17 cellular contexts compared by ENCODE assay signal in genomic region chr7:159209429-159209828, GRCh38.
DNase-seq lines count a peak whose midpoint lies in the region; ATAC-seq and TF ChIP-seq lines count a peak whose summit lies in the region.
"Had no signal": no experiment of that assay in that cellular context is flagged by ENCODE, and none has a peak within 500 bp of the region (broad histone marks: within the 10 kb centered on the region; RNA-seq: fewer than 3 reads in every experiment).

No MANE protein-coding gene starts in this region.

- no peak overlapping the region for H3K27ac Mint-ChIP-seq in T-helper 17 cell
- H3K27ac Mint-ChIP-seq in effector memory CD8-positive, alpha-beta T cell = no peak overlapping the region
- H3K27ac Mint-ChIP-seq in Calu3 (ENCODE audit: unreplicated experiment) = no peak overlapping the region
- H3K27ac Mint-ChIP-seq: H9 had no signal

- no peak overlapping the region for H3K4me2 ChIP-seq in smooth muscle cell

- H3K27ac ChIP-seq in smooth muscle cell (ENCODE audit: low read depth) = no peak overlapping the region
- H3K27ac ChIP-seq: RWPE1 had no signal

- H3K4me1 Mint-ChIP-seq in T-helper 17 cell (peaks cover 7% of the 10 kb centered on the region), Calu3 (ENCODE audit: low read depth, unreplicated experiment) (no peaks in the 10 kb centered on the region)
- peaks cover 6 to 13% of the 10 kb centered on the region in 2 donors for H3K4me1 Mint-ChIP-seq in effector memory CD8-positive, alpha-beta T cell (ENCODE audit: low read depth in 2 of 2)
- H3K4me1 Mint-ChIP-seq: H9 had no signal

- H3K36me3 ChIP-seq in smooth muscle cell (ENCODE audit: low read depth) = no peaks in the 10 kb centered on the region

- H3K4me3 Mint-ChIP-seq in T-helper 17 cell = no peak overlapping the region
- no peak overlapping the region for H3K4me3 Mint-ChIP-seq in effector memory CD8-positive, alpha-beta T cell
- H3K4me3 Mint-ChIP-seq in Calu3 (ENCODE audit: low read depth, unreplicated experiment) = no peak overlapping the region
- H3K4me3 Mint-ChIP-seq: H9 had no signal

- no peaks in the 10 kb centered on the region for H4K20me1 ChIP-seq in smooth muscle cell (ENCODE audit: low read depth)

- no peaks in the 10 kb centered on the region for H3K27me3 ChIP-seq in smooth muscle cell (ENCODE audit: low read depth)

- DNase-seq in CMK (ENCODE audit: low read depth) (peak; percentile 31), T-helper 17 cell (no peak), NOMO-1 (lab: John Stamatoyannopoulos, UW; ENCODE audit: unreplicated experiment in 2 of 2) (no peak), Calu3 (no peak), smooth muscle cell (lab: John Stamatoyannopoulos, UW; ENCODE audit: unreplicated experiment) (no peak)
- DNase-seq in effector memory CD8-positive, alpha-beta T cell = peak in 2 of 3 experiments; percentile 9 to 29
- no peak for DNase-seq in stimulated activated naive CD8-positive, alpha-beta T cell treated with anti-CD3 and anti-CD28 coated beads, Interleukin-15, Interleukin-2, amounts not matched to agents 100 U/mL and 50 U/mL, for 24 hours
- DNase-seq: DMS 273 treated with DMSO at 0.1 percent for 48 hours, H9, IMR-90, NCI-H1105 treated with DMSO at 0.1 percent for 48 hours, NCI-H1930, NCI-H2171, NCI-H748 treated with DMSO at 0.1 percent for 48 hours, PC-3 had no signal

- H3K36me3 Mint-ChIP-seq in T-helper 17 cell (ENCODE audit: low read depth) (peaks cover 3% of the 10 kb centered on the region), Calu3 (ENCODE audit: insufficient read depth, unreplicated experiment) (no peaks in the 10 kb centered on the region)
- H3K36me3 Mint-ChIP-seq in effector memory CD8-positive, alpha-beta T cell (ENCODE audit: insufficient read depth) = no peaks in the 10 kb centered on the region
- H3K36me3 Mint-ChIP-seq: CD8-positive, alpha-beta memory T cell had no signal

- no peak for TF ChIP-seq CTCF in Calu3 (IDR thresholded peaks at IDR 0.05; ENCODE audit: unreplicated experiment)
- TF ChIP-seq CTCF in smooth muscle cell (IDR thresholded peaks at IDR 0.05; ENCODE audit: borderline replicate concordance, insufficient read depth, poor library complexity, severe bottlenecking) = no peak

- no peaks in the 10 kb centered on the region for H3K79me2 ChIP-seq in smooth muscle cell (ENCODE audit: low read depth)

- H3K4me1 ChIP-seq in smooth muscle cell (ENCODE audit: low read depth) = no peaks in the 10 kb centered on the region

- H3K9me3 ChIP-seq in T-helper 17 cell (ENCODE audit: control insufficient read depth, low read length, poor library complexity, severe bottlenecking) (no peaks in the 10 kb centered on the region), smooth muscle cell (replicated peaks; ENCODE audit: low read depth) (no peaks in the 10 kb centered on the region)

- H3K9me3 Mint-ChIP-seq in effector memory CD8-positive, alpha-beta T cell = no peaks in the 10 kb centered on the region
- peaks cover 11% of the 10 kb centered on the region for H3K9me3 Mint-ChIP-seq in Calu3 (ENCODE audit: low read depth, unreplicated experiment)
- H3K9me3 Mint-ChIP-seq: CD8-positive, alpha-beta memory T cell had no signal

- H3K9ac ChIP-seq in smooth muscle cell (ENCODE audit: low read depth) = no peak overlapping the region

- H2AFZ ChIP-seq in smooth muscle cell (ENCODE audit: low read depth) = no peak overlapping the region

- H3F3A ChIP-seq in smooth muscle cell (ENCODE audit: low read depth) = no peaks in the 10 kb centered on the region

- H3K27me3 Mint-ChIP-seq in T-helper 17 cell (peaks cover 10% of the 10 kb centered on the region), Calu3 (ENCODE audit: unreplicated experiment) (no peaks in the 10 kb centered on the region)
- peaks cover 0 to 2% of the 10 kb centered on the region in 2 donors for H3K27me3 Mint-ChIP-seq in effector memory CD8-positive, alpha-beta T cell
- H3K27me3 Mint-ChIP-seq: CD8-positive, alpha-beta memory T cell had no signal

- ATAC-seq in T-helper 17 cell = peak; percentile 27
- peak; percentile 97 for ATAC-seq in effector memory CD8-positive, alpha-beta T cell (replicated peaks)
- ATAC-seq in stimulated activated naive CD8-positive, alpha-beta T cell treated with anti-CD3 and anti-CD28 coated beads, Interleukin-15, Interleukin-2, amounts not matched to agents 100 U/mL and 50 U/mL, for 24 hours = peak; percentile 23
- ATAC-seq: PC-3 had no signal

- intact Hi-C loops in Calu3 (cut with micrococcal nuclease; ENCODE audit: unreplicated experiment) = no loop called here

- CTCF ChIA-PET in Calu3 (lab: Charles Lee) = no interaction called here

- no TSS peak for BruUV-seq in Calu3 (replicated peaks; lab: Mats Ljungman, UMichigan)

- WGBS in smooth muscle cell (ENCODE audit: low lambda C conversion rate) = 85% methylated on average over 3 of the region's 3 CpGs

- no peak overlapping the region for H3K4me3 ChIP-seq in smooth muscle cell

Comparison
In these comparisons a context has a peak if more than half of its experiments do, and no peak if none do; other contexts are left out.
1. DNase-seq: peak in CMK (single experiment) and effector memory CD8-positive, alpha-beta T cell (2 of 3); none in T-helper 17 cell (0 of 3), stimulated activated naive CD8-positive, alpha-beta T cell treated with anti-CD3 and anti-CD28 coated beads, Interleukin-15, Interleukin-2, amounts not matched to agents 100 U/mL and 50 U/mL, for 24 hours (single experiment), NOMO-1 (0 of 2), Calu3 (single experiment) and smooth muscle cell (single experiment).
2. ATAC-seq: peak in every context shown above with its lines; median percentile 97 in effector memory CD8-positive, alpha-beta T cell; 27 in T-helper 17 cell; 23 in stimulated activated naive CD8-positive, alpha-beta T cell treated with anti-CD3 and anti-CD28 coated beads, Interleukin-15, Interleukin-2, amounts not matched to agents 100 U/mL and 50 U/mL, for 24 hours.